In genomic region chr3:129023909-129024308, GRCh38 we compare ENCODE assay signal across 9 cellular contexts. TPM values are rescaled to one million over a fixed set of nuclear protein-coding genes. Genes with fewer than 3 reads are reported as not detected.
DNase-seq lines count a peak whose midpoint lies in the region; ATAC-seq and TF ChIP-seq lines count a peak whose summit lies in the region.
"Had no signal": no experiment of that assay in that cellular context is flagged by ENCODE, and none has a peak within 500 bp of the region (broad histone marks: within the 10 kb centered on the region; RNA-seq: fewer than 3 reads in every experiment).

No MANE protein-coding gene starts in this region.

- BruUV-seq in A673 (replicated peaks; lab: Mats Ljungman, UMichigan) = no TSS peak

- H3K27ac ChIP-seq in A673 (ENCODE audit: low read depth, low read length, poor library complexity, severe bottlenecking) (no peak overlapping the region), uterus (peak overlapping the region in 1 of 2 donors; percentile 30), psoas muscle (no peak overlapping the region)

- H3K27me3 ChIP-seq in A673 (replicated peaks; ENCODE audit: insufficient read depth, low read depth, low read length, poor library complexity) (no peaks in the 10 kb centered on the region), uterus (no peaks in the 10 kb centered on the region), psoas muscle (ENCODE audit: insufficient read depth in 3 of 3, low read length in 2 of 3) (no peaks in the 10 kb centered on the region)

- no peak for TF ChIP-seq POLR2A in uterus (IDR thresholded peaks at IDR 0.05)

- intact Hi-C loops in A673 (cut with micrococcal nuclease; ENCODE audit: unreplicated experiment) (no loop called here), uterus (cut with DNase I; ENCODE audit: low total_unique reads) (no loop called here), psoas muscle (cut with DNase I) (no loop called here), sciatic nerve (cut with DNase I) (no loop called here)

- DNase-seq in A673 (ENCODE audit: low spot score) = peak; percentile 45
- DNase-seq in OCI-M1 (lab: John Stamatoyannopoulos, UW) = peak; percentile 47
- DNase-seq in fibroblast of villous mesenchyme (ENCODE audit: low read depth) = peak; percentile 18
- no peak for DNase-seq in uterus
- DNase-seq in psoas muscle = no peak
- DNase-seq in sciatic nerve (ENCODE audit: low spot score) = no peak
- DNase-seq: amniotic stem cell had no signal

- ATAC-seq in psoas muscle (no peak), sciatic nerve (no peak), GM21515 (IDR thresholded peaks at IDR 0.05; ENCODE audit: unreplicated experiment) (no peak)

- H3K4me1 ChIP-seq in A673 (ENCODE audit: insufficient read depth, low read length, poor library complexity, severe bottlenecking) (peaks cover 6% of the 10 kb centered on the region), uterus (no peaks in the 10 kb centered on the region), psoas muscle (peaks cover 7% of the 10 kb centered on the region)

- POLR2A ChIA-PET in A673 (lab: Charles Lee; ENCODE audit: low non-redundant PET) = no interaction called here

- H3K4me3 ChIP-seq in A673 (ENCODE audit: low read depth, low read length, poor library complexity, severe bottlenecking) (no peak overlapping the region), fibroblast of villous mesenchyme (ENCODE audit: low read depth, low read length) (no peak overlapping the region), uterus (no peak overlapping the region), psoas muscle (no peak overlapping the region)

- H3K9me3 ChIP-seq in A673 (ENCODE audit: low read depth, low read length, poor library complexity, severe bottlenecking) = no peaks in the 10 kb centered on the region
- H3K9me3 ChIP-seq in uterus = no peaks in the 10 kb centered on the region
- no peaks in the 10 kb centered on the region for H3K9me3 ChIP-seq in psoas muscle

- TF ChIP-seq CTCF in A673 (conservative IDR thresholded peaks at IDR 0.05; ENCODE audit: low read depth, low read length) (peak; percentile 47; the same call in 1 of the 2 replicates), GM12873 (IDR thresholded peaks at IDR 0.05; ENCODE audit: insufficient read depth, low read depth, low read length, missing control alignments) (peak; percentile 14), fibroblast of villous mesenchyme (IDR thresholded peaks at IDR 0.05; ENCODE audit: insufficient read depth, low read depth, low read length) (peak; percentile 21), uterus (IDR thresholded peaks at IDR 0.05) (no peak), psoas muscle (IDR thresholded peaks at IDR 0.05) (no peak)

- no peaks in the 10 kb centered on the region for H3K36me3 ChIP-seq in A673 (ENCODE audit: insufficient read depth, low read length, poor library complexity, severe bottlenecking)
- H3K36me3 ChIP-seq in uterus = no peaks in the 10 kb centered on the region
- no peaks in the 10 kb centered on the region for H3K36me3 ChIP-seq in psoas muscle (ENCODE audit: insufficient read depth in 1 of 2, low read depth in 1 of 2)

- CTCF ChIA-PET in A673 (lab: Charles Lee) = no interaction called here

- 74 to 90% (median 85%) methylated on average over 2 of the region's 2 CpGs for WGBS in psoas muscle, 3 donors

RNA-seq across cellular contexts. Expression of gene EFCC1, which starts 22.8 kb away (rescaled TPM):
- total RNA-seq in A673 (2021) = not detected in 2 replicates
- not detected in 2 replicates for total RNA-seq in fibroblast of villous mesenchyme
- 1 to 10 TPM; 1.2 to 9.2 (median 4.5) TPM for total RNA-seq in uterus
- 1 to 10 TPM in 2 of 4 donors, under 1 TPM in 2; 0.38 to 1.5 (median 0.74) TPM for total RNA-seq in psoas muscle
- under 1 TPM; 0.11 to 0.68 (median 0.26) TPM for polyA plus RNA-seq in psoas muscle
- 1.6 TPM for total RNA-seq in sciatic nerve

RNA-seq across cellular contexts. Expression of gene CFAP92, which starts 30.0 kb away (rescaled TPM):
- 0.26 TPM in 1 of 2 replicates, not detected in the other for total RNA-seq in A673 (2021)
- under 0.01 TPM in 1 of 2 replicates, not detected in the other for total RNA-seq in fibroblast of villous mesenchyme
- total RNA-seq in uterus = 1 to 10 TPM in 2 of 4 donors, under 1 TPM in 1, not detected in 1; 0.95 to 3.5 (median 2.1) TPM
- under 1 TPM; 0.07 to 0.86 (median 0.23) TPM for total RNA-seq in psoas muscle
- polyA plus RNA-seq in psoas muscle = under 1 TPM; 0.09 to 0.16 (median 0.13) TPM
- total RNA-seq in sciatic nerve = 1.2 TPM

RNA-seq across cellular contexts. Expression of gene GP9, which starts 36.7 kb away (rescaled TPM):
- total RNA-seq in A673 (2021) (not detected in 2 replicates), fibroblast of villous mesenchyme (not detected in 2 replicates), uterus (under 1 TPM in 1 of 4 donors, not detected in 3; 0.35 TPM), psoas muscle (not detected), sciatic nerve (0.53 TPM)
- polyA plus RNA-seq in psoas muscle = under 1 TPM; 0.04 to 0.21 (median 0.09) TPM

Comparison
In these comparisons a context has a peak if more than half of its experiments do, and no peak if none do; other contexts are left out.
1. DNase-seq: peak in A673 (single experiment), OCI-M1 (single experiment) and fibroblast of villous mesenchyme (single experiment); none in uterus (0 of 2), psoas muscle (0 of 2) and sciatic nerve (single experiment).
2. CTCF ChIP-seq: peak in A673 (single experiment), GM12873 (single experiment) and fibroblast of villous mesenchyme (single experiment); none in uterus (0 of 4) and psoas muscle (single experiment).